ENCODE assay signal across 13 cellular contexts in genomic region chr7:115678049-115678982, GRCh38.
DNase-seq lines count a peak whose midpoint lies in the region; ATAC-seq and TF ChIP-seq lines count a peak whose summit lies in the region.
"Had no signal": no experiment of that assay in that cellular context is flagged by ENCODE, and none has a peak within 500 bp of the region (broad histone marks: within the 10 kb centered on the region; RNA-seq: fewer than 3 reads in every experiment).

No MANE protein-coding gene starts in this region.

- H3K4me1 Mint-ChIP-seq in CD4-positive, alpha-beta T cell (ENCODE audit: low read depth), result no peaks in the 10 kb centered on the region

- CTCF ChIA-PET in CD4-positive, alpha-beta T cell (lab: Charles Lee), result no interaction called here

- H3K9me3 ChIP-seq in MG63, result no peaks in the 10 kb centered on the region
- no peaks in the 10 kb centered on the region for H3K9me3 ChIP-seq in colonic mucosa
- no peaks in the 10 kb centered on the region for H3K9me3 ChIP-seq in prostate gland
- no peaks in the 10 kb centered on the region for H3K9me3 ChIP-seq in CD4-positive, alpha-beta T cell (ENCODE audit: control insufficient read depth, low read length)

- H3K9me3 Mint-ChIP-seq in CD4-positive, alpha-beta T cell, result no peaks in the 10 kb centered on the region

- POLR2A ChIA-PET in CD4-positive, alpha-beta T cell (lab: Charles Lee), result no interaction called here

- H3K4me3 ChIP-seq in MG63 (no peak overlapping the region), colonic mucosa (no peak overlapping the region), prostate gland (no peak overlapping the region)

- no peak for ATAC-seq in HG03139 (IDR thresholded peaks at IDR 0.05; ENCODE audit: unreplicated experiment)
- ATAC-seq in CD4-positive, alpha-beta T cell (ENCODE audit: poor library complexity), result no peak
- no peak for ATAC-seq in HG03432 (IDR thresholded peaks at IDR 0.05; ENCODE audit: unreplicated experiment)
- ATAC-seq in GM18498 (IDR thresholded peaks at IDR 0.05; ENCODE audit: unreplicated experiment), result no peak

- no peak overlapping the region for H3K27ac Mint-ChIP-seq in CD4-positive, alpha-beta T cell

- H3K27me3 Mint-ChIP-seq in CD4-positive, alpha-beta T cell, result no peaks in the 10 kb centered on the region

- DNase-seq in DMS153 (lab: John Stamatoyannopoulos, UW), result peak; percentile 41
- DNase-seq in MG63, result peak; percentile 65
- peak; percentile 62 for DNase-seq in colonic mucosa
- DNase-seq in prostate gland (ENCODE audit: low spot score), result peak; percentile 80
- DNase-seq in CD4-positive, alpha-beta T cell, result no peak
- DNase-seq: activated T-cell treated with anti-CD3 and anti-CD28 coated beads for 4 hours; GF-D8; NCI-H524 treated with DMSO at 0.1 percent for 48 hours; stimulated activated naive CD4-positive, alpha-beta T cell; T-helper 9 cell had no signal

- H3K36me3 Mint-ChIP-seq in CD4-positive, alpha-beta T cell (ENCODE audit: low read depth), result no peaks in the 10 kb centered on the region

- H3K9ac ChIP-seq in colonic mucosa (ENCODE audit: low read depth in 2 of 2, low read length in 2 of 2), result no peak overlapping the region

- H3K36me3 ChIP-seq in MG63, result no peaks in the 10 kb centered on the region
- H3K36me3 ChIP-seq in colonic mucosa, result no peaks in the 10 kb centered on the region
- no peaks in the 10 kb centered on the region for H3K36me3 ChIP-seq in prostate gland

- H3K4me3 Mint-ChIP-seq in CD4-positive, alpha-beta T cell, result no peak overlapping the region

- TF ChIP-seq CTCF in colonic mucosa (IDR thresholded peaks at IDR 0.05), result no peak
- no peak for TF ChIP-seq CTCF in prostate gland (IDR thresholded peaks at IDR 0.05)
- TF ChIP-seq CTCF in CD4-positive, alpha-beta T cell (IDR thresholded peaks at IDR 0.05), result no peak

- WGBS in prostate gland, result 24% methylated on average over 12 of the region's 12 CpGs

- intact Hi-C loops in colonic mucosa (cut with DNase I) (no loop called here), prostate gland (cut with DNase I) (loop anchor here (10.0 kb wide), 2 partner anchors 1264 to 1594 kb away; partner anchors contain the start of gene FOXP2)
- intact Hi-C loops in CD4-positive, alpha-beta T cell (cut with DNase I, micrococcal nuclease), result no loop called here

- TF ChIP-seq POLR2A in prostate gland (IDR thresholded peaks at IDR 0.05), result no peak

- peak overlapping the region; percentile 50 for H3K27ac ChIP-seq in colonic mucosa
- H3K27ac ChIP-seq in prostate gland, result peak overlapping the region in 1 of 2 donors; percentile 16
- no peak overlapping the region for H3K27ac ChIP-seq in CD4-positive, alpha-beta T cell (ENCODE audit: low read depth, low read length)

- H3K27me3 ChIP-seq in MG63 (no peaks in the 10 kb centered on the region), colonic mucosa (no peaks in the 10 kb centered on the region), prostate gland (replicated peaks; ENCODE audit: insufficient read depth) (no peaks in the 10 kb centered on the region)
- no peaks in the 10 kb centered on the region for H3K27me3 ChIP-seq in CD4-positive, alpha-beta T cell (ENCODE audit: control insufficient read depth, insufficient read depth, low read length)

- H3K4me1 ChIP-seq in colonic mucosa (no peaks in the 10 kb centered on the region), prostate gland (replicated peaks) (no peaks in the 10 kb centered on the region)

Comparison
In these comparisons a context has a peak if more than half of its experiments do, and no peak if none do; other contexts are left out.
1. DNase-seq: peak in DMS153 (single experiment), MG63 (single experiment), colonic mucosa (single experiment) and prostate gland (single experiment); none in CD4-positive, alpha-beta T cell (0 of 10).